8 cellular contexts compared by ENCODE assay signal in the genomic region with DNA sequence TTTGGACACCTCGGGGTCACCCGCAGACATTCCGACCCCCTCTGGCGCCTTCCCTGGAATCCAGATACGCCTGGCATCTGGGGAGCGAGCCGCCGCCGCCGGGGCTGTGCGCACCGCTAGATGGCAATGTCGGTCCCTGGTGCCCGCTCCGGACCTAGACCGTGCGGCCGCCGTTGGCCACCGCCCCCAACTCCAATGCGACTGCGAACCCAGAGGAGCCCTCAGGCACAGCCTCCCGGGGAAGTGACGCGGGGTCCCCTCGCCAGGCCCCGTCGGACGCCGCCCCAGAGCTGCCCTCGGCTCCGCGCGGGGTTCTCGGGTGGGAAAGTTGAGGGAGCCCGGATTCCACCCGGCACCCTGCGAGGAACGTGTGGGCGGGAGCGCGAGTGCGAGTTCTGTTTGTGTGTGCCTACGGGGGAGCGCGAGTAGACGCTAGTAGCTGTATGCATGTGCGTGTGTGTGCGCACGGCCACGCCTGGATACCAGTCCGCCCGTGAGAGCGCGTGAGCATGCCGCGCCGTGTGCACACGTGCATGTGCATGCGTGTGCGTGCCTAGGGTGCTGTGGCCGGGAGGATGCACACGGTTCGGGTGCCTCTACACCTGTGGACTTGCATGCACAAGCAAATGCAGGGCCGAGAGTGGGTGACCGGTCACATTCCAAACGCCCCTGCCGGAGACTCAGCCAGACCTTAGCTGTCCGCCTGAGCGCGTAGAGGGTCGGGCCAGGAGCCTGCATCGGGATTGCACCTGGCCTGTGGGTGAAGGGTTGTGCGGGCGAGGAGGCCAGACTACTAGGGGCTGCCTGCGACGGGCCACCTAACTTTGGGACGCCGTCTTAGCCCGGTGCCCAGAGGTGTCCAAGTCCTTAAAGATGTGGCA. TPM values are rescaled to one million over a fixed set of nuclear protein-coding genes. Genes with fewer than 3 reads are reported as not detected.
A peak's percentile ranks its signal among the peaks of the same experiment; 100 is the strongest.
DNase-seq lines count a peak whose midpoint lies in the region; ATAC-seq and TF ChIP-seq lines count a peak whose summit lies in the region.

No MANE protein-coding gene starts in this region.

- no peaks in the 10 kb centered on the region for H3K36me3 Mint-ChIP-seq in natural killer cell treated with Interleukin-12 subunit alpha and Interleukin-12 subunit beta and Interleukin-15 and Interleukin-18, amount 100 ng/mL, for 72 hours

- TF ChIP-seq CTCF in 22Rv1 (IDR thresholded peaks at IDR 0.05), result peak; percentile 97
- peak; percentile 80 for TF ChIP-seq CTCF in GM12873 (IDR thresholded peaks at IDR 0.05; ENCODE audit: insufficient read depth, low read depth, low read length, missing control alignments)
- TF ChIP-seq CTCF in fibroblast of pulmonary artery (IDR thresholded peaks at IDR 0.05; ENCODE audit: low read length, missing control alignments), result peak; percentile 61
- TF ChIP-seq CTCF in upper lobe of left lung (IDR thresholded peaks at IDR 0.05), result peak; percentile 72 to 85 (median 78)

- ATAC-seq in HG03280 (IDR thresholded peaks at IDR 0.05; ENCODE audit: unreplicated experiment) (peak; percentile 54), upper lobe of left lung (ENCODE audit: low FRiP score in 2 of 2) (peak; percentile 73 to 75)
- peak; percentile 67 to 70 for ATAC-seq in natural killer cell treated with Interleukin-12 subunit alpha and Interleukin-12 subunit beta and Interleukin-15 and Interleukin-18, amount 100 ng/mL, for 72 hours

- peaks cover 33 to 35% of the 10 kb centered on the region in 2 donors for H3K27me3 Mint-ChIP-seq in natural killer cell treated with Interleukin-12 subunit alpha and Interleukin-12 subunit beta and Interleukin-15 and Interleukin-18, amount 100 ng/mL, for 72 hours

- H3K9me3 Mint-ChIP-seq in natural killer cell treated with Interleukin-12 subunit alpha and Interleukin-12 subunit beta and Interleukin-15 and Interleukin-18, amount 100 ng/mL, for 72 hours, result no peaks in the 10 kb centered on the region

- no peaks in the 10 kb centered on the region for H3K9me3 ChIP-seq in upper lobe of left lung

- peak overlapping the region; percentile 57 for H3K4me3 ChIP-seq in fibroblast of pulmonary artery (replicated peaks; ENCODE audit: low read depth, low read length)
- peak overlapping the region in 3 of 4 donors; percentile 29 to 50 (median 46) for H3K4me3 ChIP-seq in upper lobe of left lung

- H3K27me3 ChIP-seq in upper lobe of left lung, result peaks cover 0 to 52% (median 32%) of the 10 kb centered on the region in 4 donors

- 1 to 3% methylated on average over 26 to 39 of the region's 80 CpGs for whole genome bisulfite sequencing in upper lobe of left lung, 2 donors

- TF ChIP-seq POLR2A in upper lobe of left lung (IDR thresholded peaks at IDR 0.05), result no peak

- H3K36me3 ChIP-seq in upper lobe of left lung, result no peaks in the 10 kb centered on the region

- TF ChIP-seq EP300 in upper lobe of left lung (IDR thresholded peaks at IDR 0.05), result no peak

- peaks cover 29 to 46% (median 40%) of the 10 kb centered on the region in 4 donors for H3K4me1 ChIP-seq in upper lobe of left lung

- H3K4me3 Mint-ChIP-seq in natural killer cell treated with Interleukin-12 subunit alpha and Interleukin-12 subunit beta and Interleukin-15 and Interleukin-18, amount 100 ng/mL, for 72 hours, result peak overlapping the region; percentile 60

- H3K27ac ChIP-seq in 22Rv1 (peak overlapping the region; percentile 42; the same call in 1 of the 2 replicates), upper lobe of left lung (peak overlapping the region in 1 of 4 donors; percentile 15)

- DNase-seq in NCI-H82 treated with DMSO at 0.1 percent for 48 hours (lab: John Stamatoyannopoulos, UW; ENCODE audit: unreplicated experiment) (peak; percentile 10), fibroblast of pulmonary artery (ENCODE audit: low read depth) (peak; percentile 64), upper lobe of left lung (peak; percentile 73 to 95)
- peak; percentile 55 for DNase-seq in activated T-cell treated with anti-CD3 and anti-CD28 coated beads, Interleukin-2, amount 50 U/mL, for 1 hour
- peak; percentile 73 for DNase-seq in natural killer cell treated with Interleukin-12 subunit alpha and Interleukin-12 subunit beta and Interleukin-15 and Interleukin-18, amount 100 ng/mL, for 72 hours (ENCODE audit: low spot score)

- peaks cover 18 to 33% of the 10 kb centered on the region in 2 donors for H3K4me1 Mint-ChIP-seq in natural killer cell treated with Interleukin-12 subunit alpha and Interleukin-12 subunit beta and Interleukin-15 and Interleukin-18, amount 100 ng/mL, for 72 hours (ENCODE audit: low read depth in 2 of 2)

- H3K27ac Mint-ChIP-seq in natural killer cell treated with Interleukin-12 subunit alpha and Interleukin-12 subunit beta and Interleukin-15 and Interleukin-18, amount 100 ng/mL, for 72 hours, result no peak overlapping the region

RNA-seq across cellular contexts. Expression of a gene that starts 1.9 kb away (rescaled TPM):
- total RNA-seq in natural killer cell treated with Interleukin-12 subunit alpha and Interleukin-12 subunit beta and Interleukin-15 and Interleukin-18, amount 100 ng/mL, for 72 hours, result under 1 TPM; 0.75 to 0.81 TPM
- 1 to 10 TPM in 1 of 6 donors, under 1 TPM in 3, not detected in 2; 0.34 to 1.4 (median 0.53) TPM for total RNA-seq in upper lobe of left lung

RNA-seq across cellular contexts. Expression of a gene that starts 8.2 kb away (rescaled TPM):
- 1 to 10 TPM; 1.4 to 4.0 TPM for total RNA-seq in natural killer cell treated with Interleukin-12 subunit alpha and Interleukin-12 subunit beta and Interleukin-15 and Interleukin-18, amount 100 ng/mL, for 72 hours
- 10 to 100 TPM in 5 of 6 donors, not detected in 1; 14.3 to 44.8 (median 34.1) TPM for total RNA-seq in upper lobe of left lung

RNA-seq across cellular contexts. Expression of a gene that starts 42.4 kb away (rescaled TPM):
- 100 to 1,000 TPM; 104 to 207 TPM for total RNA-seq in natural killer cell treated with Interleukin-12 subunit alpha and Interleukin-12 subunit beta and Interleukin-15 and Interleukin-18, amount 100 ng/mL, for 72 hours
- 100 to 1,000 TPM in 2 of 6 donors, 10 to 100 TPM in 4; 55.1 to 145 (median 65.5) TPM for total RNA-seq in upper lobe of left lung

Comparison
In these comparisons a context has a peak if more than half of its experiments do, and no peak if none do; other contexts are left out.
1. DNase-seq: peak in every context shown above with its lines; median percentile 84 in upper lobe of left lung; 73 in natural killer cell treated with Interleukin-12 subunit alpha and Interleukin-12 subunit beta and Interleukin-15 and Interleukin-18, amount 100 ng/mL, for 72 hours; 64 in fibroblast of pulmonary artery; 55 in activated T-cell treated with anti-CD3 and anti-CD28 coated beads, Interleukin-2, amount 50 U/mL, for 1 hour; 10 in NCI-H82 treated with DMSO at 0.1 percent for 48 hours.